27 cellular contexts compared by ENCODE assay signal in genomic region chr10:71126432-71126831, GRCh38.
"Had no signal": no experiment of that assay in that cellular context is flagged by ENCODE, and none has a peak within 500 bp of the region (broad histone marks: within the 10 kb centered on the region; RNA-seq: fewer than 3 reads in every experiment).

No MANE protein-coding gene starts in this region.

- ATAC-seq: activated CD4-positive, CD25-positive, alpha-beta regulatory T cell treated with anti-CD3 and anti-CD28 coated beads, Interleukin-2, amount 50 U/mL, for 24 hours; body of pancreas; naive thymus-derived CD4-positive, alpha-beta T cell; stimulated activated effector memory CD8-positive, alpha-beta T cell treated with anti-CD3 and anti-CD28 coated beads, Interleukin-12 subunit alpha, Interleukin-12 subunit beta, amount 100 ng/mL, for 72 hours; T-helper 17 cell had no signal

- H3K4me1 ChIP-seq: adrenal gland, body of pancreas had no signal

- H3K27ac ChIP-seq: adrenal gland, body of pancreas, epithelial cell of prostate, esophagus squamous epithelium, sigmoid colon, thoracic aorta, WERI-Rb-1 had no signal

- DNase-seq: activated CD4-positive, alpha-beta memory T cell treated with anti-CD3 and anti-CD28 coated beads for 36 hours; activated CD4-positive, alpha-beta T cell treated with anti-CD3 and anti-CD28 coated beads for 48 hours; activated effector memory CD4-positive, alpha-beta T cell treated with Interleukin-2 at 50 U/mL for 16 hours; activated naive CD4-positive, alpha-beta T cell treated with Interleukin-2 at 50 U/mL for 16 hours; activated T-cell treated with anti-CD3 and anti-CD28 coated beads for 4 hours; aorta; body of pancreas; dermis blood vessel endothelial cell; effector CD8-positive, alpha-beta T cell; esophagus squamous epithelium; foreskin melanocyte; kidney; left colon; midbrain; naive thymus-derived CD4-positive, alpha-beta T cell; sigmoid colon; small intestine; stimulated activated CD4-positive, alpha-beta T cell treated with anti-CD3 and anti-CD28 coated beads, Interleukin-4, amount 100 ng/mL, for 24 hours; T-helper 17 cell; T1000; trophoblast cell; WERI-Rb-1 had no signal

- H3K9me3 ChIP-seq: adrenal gland, body of pancreas, esophagus squamous epithelium, sigmoid colon, thoracic aorta had no signal

- H3K27me3 ChIP-seq: adrenal gland, body of pancreas, sigmoid colon had no signal

- H3K36me3 ChIP-seq: adrenal gland, esophagus squamous epithelium, sigmoid colon, thoracic aorta, WERI-Rb-1 had no signal

- H3K4me3 ChIP-seq: adrenal gland, body of pancreas, esophagus squamous epithelium, sigmoid colon, thoracic aorta had no signal
